Comparison of ENCODE assay signal across 9 cellular contexts in the genomic region with DNA sequence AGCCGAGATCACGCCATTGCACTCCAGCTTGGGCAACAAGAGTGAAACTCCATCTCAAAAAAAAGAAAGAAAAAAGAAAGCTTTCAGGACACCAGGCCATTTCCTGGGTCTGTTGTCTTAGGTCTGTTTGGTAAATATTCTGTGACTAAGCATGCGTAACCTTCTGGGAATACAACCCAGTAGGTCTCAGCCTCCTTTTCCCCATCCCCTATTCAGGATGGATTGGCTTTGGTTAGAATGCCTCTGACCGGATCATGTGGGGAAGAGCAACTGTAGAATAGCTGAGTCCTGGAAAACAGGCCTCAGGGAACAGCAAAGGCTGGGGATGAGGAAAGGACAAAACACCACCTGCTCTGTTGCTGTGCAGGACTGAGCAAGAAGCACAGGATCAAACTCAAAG. TPM values are rescaled to one million over a fixed set of nuclear protein-coding genes. Genes with fewer than 3 reads are reported as not detected.
DNase-seq lines count a peak whose midpoint lies in the region; ATAC-seq and TF ChIP-seq lines count a peak whose summit lies in the region.
"Had no signal": no experiment of that assay in that cellular context is flagged by ENCODE, and none has a peak within 500 bp of the region (broad histone marks: within the 10 kb centered on the region; RNA-seq: fewer than 3 reads in every experiment).

No MANE protein-coding gene starts in this region.

- peak overlapping the region; percentile 100 for H3K27ac Mint-ChIP-seq in activated naive CD4-positive, alpha-beta T cell treated with anti-CD3 and anti-CD28 coated beads, Interleukin-2, amount 10 ng/mL, durations not matched to agents 7 days and 5 days
- peak overlapping the region; percentile 99 for H3K27ac Mint-ChIP-seq in activated T-helper 1 cell treated with anti-CD3 and anti-CD28 coated beads, Interleukin-12 subunit alpha, Interleukin-12 subunit beta, Interleukin-2, Interleukin-4 antibody, amounts not matched to agents 30 ng/mL and 10 ng/mL and 1 ng/mL, durations not matched to agents 14 hours and 24 hours and 36 hours
- H3K27ac Mint-ChIP-seq in type B pancreatic cell: peak overlapping the region; percentile 45

- H3K9ac ChIP-seq in mesendoderm (ENCODE audit: low read length): no peak overlapping the region

- H3K4me1 Mint-ChIP-seq in activated naive CD4-positive, alpha-beta T cell treated with anti-CD3 and anti-CD28 coated beads, Interleukin-2, amount 10 ng/mL, durations not matched to agents 7 days and 5 days: peaks cover 58% of the 10 kb centered on the region
- H3K4me1 Mint-ChIP-seq in activated T-helper 1 cell treated with anti-CD3 and anti-CD28 coated beads, Interleukin-12 subunit alpha, Interleukin-12 subunit beta, Interleukin-2, Interleukin-4 antibody, amounts not matched to agents 30 ng/mL and 10 ng/mL and 1 ng/mL, durations not matched to agents 14 hours and 24 hours and 36 hours (ENCODE audit: low read depth): peaks cover 41% of the 10 kb centered on the region
- H3K4me1 Mint-ChIP-seq in type B pancreatic cell (ENCODE audit: unreplicated experiment): peaks cover 4% of the 10 kb centered on the region

- H3K27me3 Mint-ChIP-seq in activated naive CD4-positive, alpha-beta T cell treated with anti-CD3 and anti-CD28 coated beads, Interleukin-2, amount 10 ng/mL, durations not matched to agents 7 days and 5 days: no peaks in the 10 kb centered on the region
- no peaks in the 10 kb centered on the region for H3K27me3 Mint-ChIP-seq in activated T-helper 1 cell treated with anti-CD3 and anti-CD28 coated beads, Interleukin-12 subunit alpha, Interleukin-12 subunit beta, Interleukin-2, Interleukin-4 antibody, amounts not matched to agents 30 ng/mL and 10 ng/mL and 1 ng/mL, durations not matched to agents 14 hours and 24 hours and 36 hours (ENCODE audit: insufficient read depth)
- no peaks in the 10 kb centered on the region for H3K27me3 Mint-ChIP-seq in type B pancreatic cell

- peak overlapping the region; percentile 88 for H3K4me3 Mint-ChIP-seq in activated naive CD4-positive, alpha-beta T cell treated with anti-CD3 and anti-CD28 coated beads, Interleukin-2, amount 10 ng/mL, durations not matched to agents 7 days and 5 days
- peak overlapping the region; percentile 97 for H3K4me3 Mint-ChIP-seq in activated T-helper 1 cell treated with anti-CD3 and anti-CD28 coated beads, Interleukin-12 subunit alpha, Interleukin-12 subunit beta, Interleukin-2, Interleukin-4 antibody, amounts not matched to agents 30 ng/mL and 10 ng/mL and 1 ng/mL, durations not matched to agents 14 hours and 24 hours and 36 hours
- H3K4me3 Mint-ChIP-seq in type B pancreatic cell: peak overlapping the region; percentile 63

- TF ChIP-seq CTCF in lower lobe of right lung (IDR thresholded peaks at IDR 0.05): no peak
- TF ChIP-seq CTCF in type B pancreatic cell (conservative IDR thresholded peaks at IDR 0.05): no peak

- no peak overlapping the region for H3K23ac ChIP-seq in mesendoderm (ENCODE audit: low read length)

- intact Hi-C loops in activated T-helper 1 cell treated with anti-CD3 and anti-CD28 coated beads, Interleukin-12 subunit alpha, Interleukin-12 subunit beta, Interleukin-2, Interleukin-4 antibody, amounts not matched to agents 30 ng/mL and 10 ng/mL and 1 ng/mL, durations not matched to agents 14 hours and 24 hours and 36 hours (cut with micrococcal nuclease): no loop called here
- intact Hi-C loops in lower lobe of right lung (cut with DNase I): no loop called here

- H3K27ac ChIP-seq in lower lobe of right lung (peak overlapping the region; percentile 86), mesendoderm (ENCODE audit: low read depth, low read length) (no peak overlapping the region)

- ATAC-seq in lower lobe of right lung (no peak), HG03095 (IDR thresholded peaks at IDR 0.05; ENCODE audit: unreplicated experiment) (no peak)

- no peak overlapping the region for H2BK5ac ChIP-seq in mesendoderm (ENCODE audit: low read length)

- H2BK120ac ChIP-seq in mesendoderm (ENCODE audit: low read depth, low read length): no peak overlapping the region

- H3K9me3 ChIP-seq in lower lobe of right lung: no peaks in the 10 kb centered on the region

- H3K4me3 ChIP-seq in lower lobe of right lung (no peak overlapping the region), mesendoderm (ENCODE audit: low read length) (no peak overlapping the region)

- no peak overlapping the region for H4K8ac ChIP-seq in mesendoderm (ENCODE audit: low read depth, low read length)

- no peak overlapping the region for H3K4me2 ChIP-seq in mesendoderm (ENCODE audit: low read length)

- no peak overlapping the region for H2AK5ac ChIP-seq in mesendoderm (ENCODE audit: low read length)

- H3K36me3 Mint-ChIP-seq in activated naive CD4-positive, alpha-beta T cell treated with anti-CD3 and anti-CD28 coated beads, Interleukin-2, amount 10 ng/mL, durations not matched to agents 7 days and 5 days: peaks cover 5% of the 10 kb centered on the region
- H3K36me3 Mint-ChIP-seq in activated T-helper 1 cell treated with anti-CD3 and anti-CD28 coated beads, Interleukin-12 subunit alpha, Interleukin-12 subunit beta, Interleukin-2, Interleukin-4 antibody, amounts not matched to agents 30 ng/mL and 10 ng/mL and 1 ng/mL, durations not matched to agents 14 hours and 24 hours and 36 hours (ENCODE audit: low read depth): peaks cover 9% of the 10 kb centered on the region
- peaks cover under 1% of the 10 kb centered on the region for H3K36me3 Mint-ChIP-seq in type B pancreatic cell

- no peak overlapping the region for H3K56ac ChIP-seq in mesendoderm (ENCODE audit: low read length)

- H2BK15ac ChIP-seq in mesendoderm (replicated peaks; ENCODE audit: low read depth): no peak overlapping the region

- CTCF ChIA-PET in activated naive CD4-positive, alpha-beta T cell treated with anti-CD3 and anti-CD28 coated beads, Interleukin-2, amount 10 ng/mL, durations not matched to agents 7 days and 5 days (lab: Charles Lee): interaction anchor here (0.8 to 1.0 kb wide), 2 partner anchors 21 to 115 kb away, joined by 3 to 5 read pairs; no protein-coding TSS in a partner anchor

- H3K36me3 ChIP-seq in lower lobe of right lung (no peaks in the 10 kb centered on the region), mesendoderm (ENCODE audit: control insufficient read depth, insufficient read depth, low read length) (no peaks in the 10 kb centered on the region)

- DNase-seq in activated naive CD4-positive, alpha-beta T cell treated with anti-CD3 and anti-CD28 coated beads, Interleukin-2, amount 10 ng/mL, durations not matched to agents 7 days and 5 days: no peak
- no peak for DNase-seq in activated naive CD4-positive, alpha-beta T cell treated with Interleukin-2 at 50 U/mL for 16 hours
- no peak for DNase-seq in activated T-helper 1 cell treated with anti-CD3 and anti-CD28 coated beads, Interleukin-12 subunit alpha, Interleukin-12 subunit beta, Interleukin-2, Interleukin-4 antibody, amounts not matched to agents 30 ng/mL and 10 ng/mL and 1 ng/mL, durations not matched to agents 14 hours and 24 hours and 36 hours (ENCODE audit: low spot score)
- DNase-seq in lower lobe of right lung (no peak), type B pancreatic cell (ENCODE audit: extremely low spot score, unreplicated experiment) (no peak), AG08395 (ENCODE audit: low spot score) (no peak), mesendoderm (no peak)
- DNase-seq: caudate nucleus had no signal

- H4K5ac ChIP-seq in mesendoderm (ENCODE audit: low read length): no peak overlapping the region

- H3K4ac ChIP-seq in mesendoderm (ENCODE audit: low read depth, low read length): no peak overlapping the region

- H3K27me3 ChIP-seq in lower lobe of right lung (ENCODE audit: low read depth): no peaks in the 10 kb centered on the region
- no peaks in the 10 kb centered on the region for H3K27me3 ChIP-seq in mesendoderm (ENCODE audit: insufficient read depth, low read length, poor library complexity)

- peaks cover 15% of the 10 kb centered on the region for H3K4me1 ChIP-seq in lower lobe of right lung
- H3K4me1 ChIP-seq in mesendoderm (ENCODE audit: control insufficient read depth, low read depth, low read length): no peaks in the 10 kb centered on the region

- H3K18ac ChIP-seq in mesendoderm (ENCODE audit: low read length): no peak overlapping the region

- H3K79me1 ChIP-seq in mesendoderm (ENCODE audit: low read length): no peaks in the 10 kb centered on the region

- peaks cover 6% of the 10 kb centered on the region for H3K79me2 ChIP-seq in mesendoderm (ENCODE audit: control insufficient read depth, insufficient read depth, low read length)

- no peaks in the 10 kb centered on the region for H3K9me3 Mint-ChIP-seq in activated naive CD4-positive, alpha-beta T cell treated with anti-CD3 and anti-CD28 coated beads, Interleukin-2, amount 10 ng/mL, durations not matched to agents 7 days and 5 days
- no peaks in the 10 kb centered on the region for H3K9me3 Mint-ChIP-seq in activated T-helper 1 cell treated with anti-CD3 and anti-CD28 coated beads, Interleukin-12 subunit alpha, Interleukin-12 subunit beta, Interleukin-2, Interleukin-4 antibody, amounts not matched to agents 30 ng/mL and 10 ng/mL and 1 ng/mL, durations not matched to agents 14 hours and 24 hours and 36 hours
- H3K9me3 Mint-ChIP-seq in type B pancreatic cell: no peaks in the 10 kb centered on the region

- no CpG with 5 or more reads among the region's 4 CpGs for WGBS in mesendoderm (ENCODE audit: extremely low coverage, insufficient coverage, low lambda C conversion rate)

RNA-seq across cellular contexts. Expression of a gene that starts 1.6 kb away (rescaled TPM):
- 39.2 and 45.5 TPM in 2 replicates for total RNA-seq in activated T-helper 1 cell treated with anti-CD3 and anti-CD28 coated beads, Interleukin-12 subunit alpha, Interleukin-12 subunit beta, Interleukin-2, Interleukin-4 antibody, amounts not matched to agents 30 ng/mL and 10 ng/mL and 1 ng/mL, durations not matched to agents 14 hours and 24 hours and 36 hours
- 16.0 TPM for total RNA-seq in lower lobe of right lung
- total RNA-seq in type B pancreatic cell (ENCODE audit: low replicate concordance): 20.2 and 23.1 TPM in 2 replicates
- 52.6 TPM for polyA plus RNA-seq in mesendoderm (2013, experiment 1 of 2)
- 52.5 TPM for polyA plus RNA-seq in mesendoderm (2013, experiment 2 of 2)

Comparison
In these comparisons a context has a peak if more than half of its experiments do, and no peak if none do; other contexts are left out.
1. H3K27ac Mint-ChIP-seq: peak in every context shown above with its lines; median percentile 100 in activated naive CD4-positive, alpha-beta T cell treated with anti-CD3 and anti-CD28 coated beads, Interleukin-2, amount 10 ng/mL, durations not matched to agents 7 days and 5 days; 99 in activated T-helper 1 cell treated with anti-CD3 and anti-CD28 coated beads, Interleukin-12 subunit alpha, Interleukin-12 subunit beta, Interleukin-2, Interleukin-4 antibody, amounts not matched to agents 30 ng/mL and 10 ng/mL and 1 ng/mL, durations not matched to agents 14 hours and 24 hours and 36 hours; 45 in type B pancreatic cell.